Comparison of ENCODE assay signal across 10 cellular contexts in the genomic region with DNA sequence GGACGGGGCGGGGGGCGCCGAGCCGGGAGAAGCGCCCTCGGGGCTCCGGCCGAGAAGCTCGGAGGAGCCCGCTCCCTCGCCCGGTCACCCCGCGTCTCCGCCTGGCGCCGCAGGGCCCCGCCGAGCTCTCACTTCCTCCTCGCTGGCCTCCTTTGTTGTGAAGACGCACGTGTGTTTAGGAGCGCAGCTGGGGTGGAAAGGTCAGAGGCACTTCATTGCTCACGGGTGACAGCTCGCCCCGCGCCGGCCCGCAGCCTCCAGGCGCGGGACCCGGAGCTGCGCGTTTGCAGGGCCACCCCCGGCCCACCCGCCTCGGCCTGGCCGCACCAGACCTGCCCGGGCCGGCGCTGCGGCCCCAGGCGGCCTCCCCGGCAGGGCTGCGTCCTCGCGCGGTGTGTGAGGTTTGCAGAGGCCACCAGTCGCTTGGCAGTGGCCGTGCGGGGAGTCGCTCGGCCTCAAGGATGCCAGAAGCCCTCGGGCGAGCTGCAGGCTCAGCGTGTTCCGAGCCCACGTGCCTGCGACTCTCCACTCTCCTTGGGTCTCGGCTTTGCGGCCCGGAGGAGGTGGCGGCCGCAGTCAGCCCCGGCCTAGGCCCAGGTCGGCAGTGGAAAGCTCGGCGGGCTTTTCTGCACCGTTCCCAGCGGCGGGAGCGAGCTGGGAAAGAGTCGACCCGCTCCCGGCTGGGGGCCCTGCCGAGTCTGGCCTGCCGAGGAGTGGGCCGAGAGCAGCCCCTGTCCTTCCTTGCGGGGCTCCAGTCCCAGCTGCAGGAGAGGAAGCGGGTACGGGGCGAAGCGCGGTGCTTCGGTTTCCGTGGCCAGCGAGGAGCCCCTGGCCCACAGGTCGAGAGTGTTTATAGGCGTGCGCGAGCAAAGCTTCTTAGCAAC. TPM values are rescaled to one million over a fixed set of nuclear protein-coding genes. Genes with fewer than 3 reads are reported as not detected.
A peak's percentile ranks its signal among the peaks of the same experiment; 100 is the strongest.
DNase-seq lines count a peak whose midpoint lies in the region; TF ChIP-seq lines count a peak whose summit lies in the region.
"Had no signal": no experiment of that assay in that cellular context is flagged by ENCODE, and none has a peak within 500 bp of the region (broad histone marks: within the 10 kb centered on the region; RNA-seq: fewer than 3 reads in every experiment).

No MANE protein-coding gene starts in this region.

- no peaks in the 10 kb centered on the region for H3K27me3 ChIP-seq in ascending aorta

- H3K27ac ChIP-seq in ascending aorta = peak overlapping the region; percentile 96 to 100
- H3K27ac ChIP-seq: right lobe of liver had no signal

- peaks cover 0 to 8% of the 10 kb centered on the region in 2 donors for H3K4me1 ChIP-seq in ascending aorta

- intact Hi-C loops in ascending aorta (cut with DNase I) = loop anchor here (5.0 kb wide), 1 partner anchor 422 kb away; no protein-coding TSS in a partner anchor

- CTCF ChIA-PET in HEK293T (lab: Yijun Ruan, JAX) = interaction anchor here (1.5 kb wide), 1 partner anchor 9 kb away, joined by 4 read pairs; no protein-coding TSS in a partner anchor

- POLR2A ChIA-PET in HEK293T (lab: Yijun Ruan, JAX) = interaction anchor here (0.7 to 5.5 kb wide), 20 partner anchors 8 to 495 kb away, joined by 3 to 74 read pairs (median 4); no protein-coding TSS in a partner anchor

- H3K9me3 ChIP-seq in ascending aorta = no peaks in the 10 kb centered on the region
- H3K9me3 ChIP-seq: right lobe of liver had no signal

- DNase-seq in HEK293T (ENCODE audit: extremely low spot score) (no peak), ascending aorta (ENCODE audit: low spot score in 2 of 2) (peak in 1 of 2 donors; percentile 64), iPS-NIHi11 (ENCODE audit: low spot score) (peak; percentile 62), skeletal muscle cell (ENCODE audit: low read depth) (no peak), A172 (ENCODE audit: low spot score) (no peak), anterior cingulate cortex (lab: John Stamatoyannopoulos, UW) (no peak), 8988T (no peak), NCI-H128 (lab: John Stamatoyannopoulos, UW; ENCODE audit: unreplicated experiment) (no peak)
- DNase-seq: NCI-H1092 treated with DMSO at 0.1 percent for 48 hours, right lobe of liver had no signal

- H3K36me3 ChIP-seq in ascending aorta = peaks cover 37 to 52% of the 10 kb centered on the region in 2 donors
- H3K36me3 ChIP-seq: right lobe of liver had no signal

- no peak for TF ChIP-seq CTCF in ascending aorta (IDR thresholded peaks at IDR 0.05)

- H3K4me3 ChIP-seq in ascending aorta (peak overlapping the region; percentile 91 to 94), skeletal muscle cell (ENCODE audit: low read depth, low read length) (peak overlapping the region; percentile 61)
- H3K4me3 ChIP-seq: right lobe of liver had no signal

TF ChIP-seq in HEK293T, 16 proteins besides CTCF, POLR2A, EP300 and RAD21:
- no peak for TF ChIP-seq FOXK2 (IDR thresholded peaks at IDR 0.05)
- TF ChIP-seq ELF4 (IDR thresholded peaks at IDR 0.05) = no peak
- TF ChIP-seq BHLHE40 (IDR thresholded peaks at IDR 0.05; ENCODE audit: borderline replicate concordance) = no peak
- TF ChIP-seq LEF1 (IDR thresholded peaks at IDR 0.05; ENCODE audit: borderline replicate concordance) = peak; percentile 70; the same call in 1 of the 2 replicates
- TF ChIP-seq L3MBTL2 (conservative IDR thresholded peaks at IDR 0.05) = peak; percentile 23; the same call in 1 of the 2 replicates
- no peak for TF ChIP-seq SP1 (IDR thresholded peaks at IDR 0.05)
- TF ChIP-seq HDGF (IDR thresholded peaks at IDR 0.05; ENCODE audit: borderline replicate concordance) = no peak; the same call in 1 of the 2 replicates
- no peak for TF ChIP-seq FOXA1 (IDR thresholded peaks at IDR 0.05)
- TF ChIP-seq, protein P1, sequence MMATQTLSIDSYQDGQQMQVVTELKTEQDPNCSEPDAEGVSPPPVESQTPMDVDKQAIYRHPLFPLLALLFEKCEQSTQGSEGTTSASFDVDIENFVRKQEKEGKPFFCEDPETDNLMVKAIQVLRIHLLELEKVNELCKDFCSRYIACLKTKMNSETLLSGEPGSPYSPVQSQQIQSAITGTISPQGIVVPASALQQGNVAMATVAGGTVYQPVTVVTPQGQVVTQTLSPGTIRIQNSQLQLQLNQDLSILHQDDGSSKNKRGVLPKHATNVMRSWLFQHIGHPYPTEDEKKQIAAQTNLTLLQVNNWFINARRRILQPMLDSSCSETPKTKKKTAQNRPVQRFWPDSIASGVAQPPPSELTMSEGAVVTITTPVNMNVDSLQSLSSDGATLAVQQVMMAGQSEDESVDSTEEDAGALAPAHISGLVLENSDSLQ (IDR thresholded peaks at IDR 0.05) = no peak
- TF ChIP-seq FOXM1 (IDR thresholded peaks at IDR 0.05; ENCODE audit: borderline replicate concordance) = 0 out of 2 replicates have a peak, but pooled peaks have one; percentile 9

RNA-seq across cellular contexts. Expression of a gene that starts 5.3 kb away (rescaled TPM):
- total RNA-seq in ascending aorta = 125 TPM
- 3.5 and 4.6 TPM in 2 replicates for total RNA-seq in A172 (2014; rRNA removed; shearing (Covaris generic))

Comparison
In these comparisons a context has a peak if more than half of its experiments do, and no peak if none do; other contexts are left out.
1. RNA of a gene that starts 5.3 kb away (total RNA-seq): 125 TPM in ascending aorta (single experiment); 3.5 to 4.6 TPM in A172; every median in the first group is over 10 times any median in the second.